ENCODE assay signal across 1 cellular context in genomic region chr20:49799698-49800097, GRCh38.
TF ChIP-seq lines count a peak whose summit lies in the region.

No MANE protein-coding gene starts in this region.

TF ChIP-seq in HepG2, 621 proteins besides CTCF, POLR2A, EP300 and RAD21 (continued from another document and continues in another):
- TF ChIP-seq, protein P1, sequence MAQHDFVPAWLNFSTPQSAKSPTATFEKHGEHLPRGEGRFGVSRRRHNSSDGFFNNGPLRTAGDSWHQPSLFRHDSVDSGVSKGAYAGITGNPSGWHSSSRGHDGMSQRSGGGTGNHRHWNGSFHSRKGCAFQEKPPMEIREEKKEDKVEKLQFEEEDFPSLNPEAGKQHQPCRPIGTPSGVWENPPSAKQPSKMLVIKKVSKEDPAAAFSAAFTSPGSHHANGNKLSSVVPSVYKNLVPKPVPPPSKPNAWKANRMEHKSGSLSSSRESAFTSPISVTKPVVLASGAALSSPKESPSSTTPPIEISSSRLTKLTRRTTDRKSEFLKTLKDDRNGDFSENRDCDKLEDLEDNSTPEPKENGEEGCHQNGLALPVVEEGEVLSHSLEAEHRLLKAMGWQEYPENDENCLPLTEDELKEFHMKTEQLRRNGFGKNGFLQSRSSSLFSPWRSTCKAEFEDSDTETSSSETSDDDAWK (CRISPR knock-in tag; IDR thresholded peaks at IDR 0.05), result no peak
- TF ChIP-seq, protein P2, sequence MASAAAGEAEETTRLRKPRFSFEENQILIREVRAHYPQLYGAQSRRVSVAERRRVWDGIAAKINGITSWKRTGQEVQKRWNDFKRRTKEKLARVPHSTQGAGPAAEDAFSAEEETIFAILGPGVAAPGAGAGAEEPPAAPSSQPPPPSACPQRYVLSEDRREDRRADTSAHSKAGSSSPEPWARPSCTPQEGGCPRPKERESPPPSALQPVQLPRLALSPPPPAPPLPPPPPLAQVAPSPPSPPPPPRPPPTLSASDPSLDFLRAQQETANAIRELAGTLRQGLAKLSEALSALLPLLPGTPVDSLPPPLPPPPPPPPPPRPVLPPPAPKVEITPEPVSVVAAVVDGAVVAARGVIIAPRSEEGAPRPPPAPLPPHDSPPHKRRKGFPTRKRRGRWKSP (CRISPR knock-in tag; IDR thresholded peaks at IDR 0.05), result no peak
- TF ChIP-seq ZNF605 (CRISPR knock-in tag; IDR thresholded peaks at IDR 0.05), result no peak
- TF ChIP-seq, protein P3, sequence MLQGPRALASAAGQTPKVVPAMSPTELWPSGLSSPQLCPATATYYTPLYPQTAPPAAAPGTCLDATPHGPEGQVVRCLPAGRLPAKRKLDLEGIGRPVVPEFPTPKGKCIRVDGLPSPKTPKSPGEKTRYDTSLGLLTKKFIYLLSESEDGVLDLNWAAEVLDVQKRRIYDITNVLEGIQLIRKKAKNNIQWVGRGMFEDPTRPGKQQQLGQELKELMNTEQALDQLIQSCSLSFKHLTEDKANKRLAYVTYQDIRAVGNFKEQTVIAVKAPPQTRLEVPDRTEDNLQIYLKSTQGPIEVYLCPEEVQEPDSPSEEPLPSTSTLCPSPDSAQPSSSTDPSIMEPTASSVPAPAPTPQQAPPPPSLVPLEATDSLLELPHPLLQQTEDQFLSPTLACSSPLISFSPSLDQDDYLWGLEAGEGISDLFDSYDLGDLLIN (CRISPR knock-in tag; IDR thresholded peaks at IDR 0.05; ENCODE audit: borderline replicate concordance), result no peak
- TF ChIP-seq ZUFSP (CRISPR knock-in tag; IDR thresholded peaks at IDR 0.05; ENCODE audit: borderline replicate concordance), result no peak
- TF ChIP-seq ZBTB25 (CRISPR knock-in tag; IDR thresholded peaks at IDR 0.05), result no peak
- TF ChIP-seq, protein P4, sequence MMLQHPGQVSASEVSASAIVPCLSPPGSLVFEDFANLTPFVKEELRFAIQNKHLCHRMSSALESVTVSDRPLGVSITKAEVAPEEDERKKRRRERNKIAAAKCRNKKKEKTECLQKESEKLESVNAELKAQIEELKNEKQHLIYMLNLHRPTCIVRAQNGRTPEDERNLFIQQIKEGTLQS (CRISPR knock-in tag; IDR thresholded peaks at IDR 0.05), result no peak
- TF ChIP-seq ZNF33B (CRISPR knock-in tag; IDR thresholded peaks at IDR 0.05), result no peak; the same call in 1 of the 2 replicates
- no peak for TF ChIP-seq KLF15 (CRISPR knock-in tag; IDR thresholded peaks at IDR 0.05; ENCODE audit: borderline replicate concordance)
- no peak for TF ChIP-seq CAMTA2 (CRISPR knock-in tag; IDR thresholded peaks at IDR 0.05; ENCODE audit: borderline replicate concordance)
- TF ChIP-seq ARID2 (CRISPR knock-in tag; IDR thresholded peaks at IDR 0.05; ENCODE audit: borderline replicate concordance), result no peak
- no peak for TF ChIP-seq ZNF510 (CRISPR knock-in tag; IDR thresholded peaks at IDR 0.05; ENCODE audit: low read depth)
- 0 out of 2 replicates have a peak, but pooled peaks have one; percentile 12 for TF ChIP-seq BHLHE40 (IDR thresholded peaks at IDR 0.05; ENCODE audit: low read length)
- no peak for TF ChIP-seq ZNF496 (CRISPR knock-in tag; IDR thresholded peaks at IDR 0.05; ENCODE audit: insufficient replicate concordance)
- TF ChIP-seq FOSL1 (CRISPR knock-in tag; IDR thresholded peaks at IDR 0.05; ENCODE audit: borderline replicate concordance), result no peak
- no peak; the same call in 1 of the 2 replicates for TF ChIP-seq JUN (CRISPR knock-in tag; IDR thresholded peaks at IDR 0.05)
- no peak for TF ChIP-seq GFI1 (CRISPR knock-in tag; IDR thresholded peaks at IDR 0.05; ENCODE audit: borderline replicate concordance)
- no peak for TF ChIP-seq ZNF672 (CRISPR knock-in tag; IDR thresholded peaks at IDR 0.05)
- no peak for TF ChIP-seq SATB2 (CRISPR knock-in tag; IDR thresholded peaks at IDR 0.05)
- TF ChIP-seq ZNF780A (CRISPR knock-in tag; IDR thresholded peaks at IDR 0.05), result no peak
- TF ChIP-seq PCBP1 (IDR thresholded peaks at IDR 0.05; ENCODE audit: borderline replicate concordance, low read depth, low read length), result no peak
- no peak for TF ChIP-seq SMAD9 (CRISPR knock-in tag; IDR thresholded peaks at IDR 0.05)
- peak; percentile 57; the same call in 1 of the 2 replicates for TF ChIP-seq ZNF292 (CRISPR knock-in tag; IDR thresholded peaks at IDR 0.05; ENCODE audit: borderline replicate concordance, low read depth)
- no peak for TF ChIP-seq ZSCAN30 (CRISPR knock-in tag; IDR thresholded peaks at IDR 0.05)
- TF ChIP-seq KLF12 (CRISPR knock-in tag; IDR thresholded peaks at IDR 0.05; ENCODE audit: borderline replicate concordance), result no peak
- no peak for TF ChIP-seq NFE2L1 (CRISPR knock-in tag; IDR thresholded peaks at IDR 0.05; ENCODE audit: borderline replicate concordance)
- TF ChIP-seq KDM4B (CRISPR knock-in tag; IDR thresholded peaks at IDR 0.05), result no peak
- TF ChIP-seq REXO4 (CRISPR knock-in tag; IDR thresholded peaks at IDR 0.05; ENCODE audit: borderline replicate concordance), result no peak
- no peak for TF ChIP-seq ATAD3A (CRISPR knock-in tag; IDR thresholded peaks at IDR 0.05)
- TF ChIP-seq KLF16 (CRISPR knock-in tag; IDR thresholded peaks at IDR 0.05), result peak in 1 of 2 experiments; percentile 54; a peak in 1 of 4 replicates
- TF ChIP-seq TARDBP (CRISPR knock-in tag; IDR thresholded peaks at IDR 0.05), result no peak
- no peak for TF ChIP-seq PLRG1 (conservative IDR thresholded peaks at IDR 0.05)
- 0 out of 2 replicates have a peak, but pooled peaks have one; percentile 18 for TF ChIP-seq KMT2B (CRISPR knock-in tag; IDR thresholded peaks at IDR 0.05)
- no peak for TF ChIP-seq ZNF550 (CRISPR knock-in tag; IDR thresholded peaks at IDR 0.05; ENCODE audit: borderline replicate concordance)
- no peak for TF ChIP-seq KLF11 (CRISPR knock-in tag; IDR thresholded peaks at IDR 0.05)
- TF ChIP-seq RNF2 (conservative IDR thresholded peaks at IDR 0.05; ENCODE audit: low read depth), result no peak
- no peak for TF ChIP-seq ZNF18 (CRISPR knock-in tag; IDR thresholded peaks at IDR 0.05; ENCODE audit: insufficient replicate concordance)
- TF ChIP-seq ZBTB10 (CRISPR knock-in tag; IDR thresholded peaks at IDR 0.05; ENCODE audit: borderline replicate concordance), result peak; percentile 77
- TF ChIP-seq MATR3 (CRISPR knock-in tag; IDR thresholded peaks at IDR 0.05), result no peak
- no peak for TF ChIP-seq MTF2 (CRISPR knock-in tag; IDR thresholded peaks at IDR 0.05; ENCODE audit: borderline replicate concordance)
- no peak for TF ChIP-seq U2AF2 (IDR thresholded peaks at IDR 0.05; ENCODE audit: low read depth, low read length)
- peak; percentile 69; the same call in 1 of the 2 replicates for TF ChIP-seq MIER3 (CRISPR knock-in tag; IDR thresholded peaks at IDR 0.05; ENCODE audit: borderline replicate concordance)
- TF ChIP-seq TBX2 (CRISPR knock-in tag; IDR thresholded peaks at IDR 0.05; ENCODE audit: borderline replicate concordance), result no peak
- no peak for TF ChIP-seq SRY (CRISPR knock-in tag; IDR thresholded peaks at IDR 0.05)
- TF ChIP-seq PHF8 (CRISPR knock-in tag; IDR thresholded peaks at IDR 0.05), result no peak
- TF ChIP-seq MED8 (CRISPR knock-in tag; IDR thresholded peaks at IDR 0.05; ENCODE audit: insufficient replicate concordance), result no peak
- TF ChIP-seq JUND (CRISPR knock-in tag; IDR thresholded peaks at IDR 0.05), result no peak
- no peak for TF ChIP-seq MEF2D (CRISPR knock-in tag; IDR thresholded peaks at IDR 0.05)
- no peak for TF ChIP-seq ZNF687 (CRISPR knock-in tag; IDR thresholded peaks at IDR 0.05)
- no peak for TF ChIP-seq ZNF512 (CRISPR knock-in tag; IDR thresholded peaks at IDR 0.05)
- TF ChIP-seq ZNF615 (CRISPR knock-in tag; IDR thresholded peaks at IDR 0.05; ENCODE audit: borderline replicate concordance), result no peak
- TF ChIP-seq SMC3 (IDR thresholded peaks at IDR 0.05; ENCODE audit: low read length), result no peak
- TF ChIP-seq HNRNPH1 (optimal IDR thresholded peaks at IDR 0.05; ENCODE audit: low read depth, low read length), result no peak
- no peak for TF ChIP-seq EED (CRISPR knock-in tag; IDR thresholded peaks at IDR 0.05)
- no peak for TF ChIP-seq KDM3A (CRISPR knock-in tag; IDR thresholded peaks at IDR 0.05; ENCODE audit: low read depth)
- TF ChIP-seq ELF4 (CRISPR knock-in tag; IDR thresholded peaks at IDR 0.05; ENCODE audit: borderline replicate concordance), result no peak
- TF ChIP-seq NFKB2 (CRISPR knock-in tag; IDR thresholded peaks at IDR 0.05; ENCODE audit: borderline replicate concordance), result no peak
